8 cellular contexts compared by ENCODE assay signal in the genomic region with DNA sequence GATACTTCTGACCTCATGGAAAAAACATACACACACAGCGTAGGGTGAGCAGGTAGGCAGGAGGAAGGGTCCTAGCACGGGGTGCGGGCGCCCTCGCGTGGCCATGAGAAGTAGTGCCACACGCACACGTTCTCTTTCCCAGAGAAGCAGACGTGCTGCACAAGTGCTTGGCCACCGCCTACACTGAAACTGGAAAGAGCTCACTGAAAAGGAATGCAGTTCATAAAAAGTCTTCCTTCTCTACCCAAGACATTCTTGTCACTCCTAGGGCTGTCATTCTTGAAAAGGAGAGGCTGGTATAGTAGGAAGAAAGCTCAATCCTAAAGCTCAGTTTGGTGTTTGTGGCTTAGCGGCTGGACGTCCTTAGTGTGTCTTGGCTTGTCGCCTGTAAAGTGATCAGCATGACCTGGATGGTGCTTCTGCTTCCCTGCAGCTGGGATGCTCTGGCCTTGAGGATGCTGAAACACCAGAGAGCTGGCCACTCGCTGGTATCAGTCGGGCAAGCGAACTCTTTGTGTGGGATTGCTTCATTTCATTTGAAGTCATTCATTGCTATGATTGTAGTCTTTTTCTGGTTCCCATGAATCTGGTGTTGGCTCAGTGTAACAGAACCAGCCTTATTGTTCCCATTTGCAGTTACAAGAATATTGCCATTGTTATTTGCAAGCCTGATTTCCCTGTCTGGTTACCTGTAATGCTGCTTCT.
DNase-seq lines count a peak whose midpoint lies in the region; ATAC-seq and TF ChIP-seq lines count a peak whose summit lies in the region.

No MANE protein-coding gene starts in this region.

- no peak overlapping the region for H3K27ac ChIP-seq in left ventricle myocardium inferior (replicated peaks)
- H3K27ac ChIP-seq in sigmoid colon, result peak overlapping the region in 1 of 4 donors; percentile 5

- H3K36me3 ChIP-seq in left ventricle myocardium inferior (no peaks in the 10 kb centered on the region), sigmoid colon (no peaks in the 10 kb centered on the region)

- TF ChIP-seq POLR2A in sigmoid colon (IDR thresholded peaks at IDR 0.05), result no peak

- no peak for TF ChIP-seq EP300 in sigmoid colon (IDR thresholded peaks at IDR 0.05)

- intact Hi-C loops in left ventricle myocardium inferior (cut with micrococcal nuclease), result no loop called here
- intact Hi-C loops in sigmoid colon (cut with DNase I), result loop anchor here (2.0 to 10.0 kb wide), 5 partner anchors 159 to 751 kb away; no protein-coding TSS in a partner anchor

- peak; percentile 85 for ATAC-seq in HG03139 (IDR thresholded peaks at IDR 0.05; ENCODE audit: unreplicated experiment)

- H3K4me3 ChIP-seq in left ventricle myocardium inferior (no peak overlapping the region), sigmoid colon (no peak overlapping the region)

- H3K9me3 ChIP-seq in left ventricle myocardium inferior (replicated peaks) (no peaks in the 10 kb centered on the region), sigmoid colon (no peaks in the 10 kb centered on the region)

- TF ChIP-seq CTCF in left ventricle myocardium inferior (IDR thresholded peaks at IDR 0.05; ENCODE audit: borderline replicate concordance) (peak; percentile 95), sigmoid colon (IDR thresholded peaks at IDR 0.05) (peak; percentile 79 to 96 (median 88))

- 25 to 28% methylated on average over 16 of the region's 16 CpGs for WGBS in sigmoid colon, 2 donors

- H3K27me3 ChIP-seq in left ventricle myocardium inferior (ENCODE audit: low read depth), result peaks cover 43% of the 10 kb centered on the region
- no peaks in the 10 kb centered on the region for H3K27me3 ChIP-seq in sigmoid colon

- H3K4me1 ChIP-seq in left ventricle myocardium inferior (no peaks in the 10 kb centered on the region), sigmoid colon (peaks cover 0 to 4% (median 0%) of the 10 kb centered on the region in 4 donors)

- DNase-seq in DMS53 (lab: John Stamatoyannopoulos, UW) (peak; percentile 71), GM19238 (ENCODE audit: insufficient read length, low spot score) (peak; percentile 42), NCI-H82 (lab: John Stamatoyannopoulos, UW) (peak; percentile 71), amniotic stem cell (lab: John Stamatoyannopoulos, UW) (peak; percentile 64), left ventricle myocardium inferior (peak; percentile 70), sigmoid colon (peak; percentile 84), cortex of kidney (lab: John Stamatoyannopoulos, UW) (no peak)
